8 cellular contexts compared by ENCODE assay signal in genomic region chr20:25540273-25540672, GRCh38. TPM values are rescaled to one million over a fixed set of nuclear protein-coding genes. Genes with fewer than 3 reads are reported as not detected.
DNase-seq lines count a peak whose midpoint lies in the region; ATAC-seq, FAIRE-seq and TF ChIP-seq lines count a peak whose summit lies in the region.

No MANE protein-coding gene starts in this region.

- no peaks in the 10 kb centered on the region for H3K27me3 ChIP-seq in H7 (ENCODE audit: control insufficient read depth, insufficient read depth, low read length)
- no peaks in the 10 kb centered on the region for H3K27me3 ChIP-seq in right cardiac atrium (ENCODE audit: control insufficient read depth, insufficient read depth)
- H3K27me3 ChIP-seq in small intestine (ENCODE audit: control insufficient read depth in 2 of 2, insufficient read depth in 2 of 2, low read length in 2 of 2), result no peaks in the 10 kb centered on the region

- in situ Hi-C loops in ACHN (cut with HindIII; ENCODE audit: low pct_ligation_motif_present, low pct_unique_long_range_greater_than_20kb, low sequenced_read_pairs), result no loop called here

- intact Hi-C loops in right cardiac atrium (cut with DNase I), result loop anchor here in 1 of 4 donors (10.0 kb wide), 1 partner anchor 65 kb away; no protein-coding TSS in a partner anchor

- WGBS in right cardiac atrium, result 31% methylated on average over 9 of the region's 9 CpGs
- 13 to 34% (median 34%) methylated on average over 9 of the region's 9 CpGs for WGBS in small intestine, 3 donors

- H3K9me3 ChIP-seq in right cardiac atrium (ENCODE audit: control insufficient read depth, low read length), result no peaks in the 10 kb centered on the region
- no peaks in the 10 kb centered on the region for H3K9me3 ChIP-seq in small intestine (ENCODE audit: control insufficient read depth, low read depth)

- H3K27ac ChIP-seq in VCaP, result no peak overlapping the region
- peak overlapping the region; percentile 21 for H3K27ac ChIP-seq in right cardiac atrium (ENCODE audit: low read length)
- peak overlapping the region; percentile 3 to 28 for H3K27ac ChIP-seq in small intestine (ENCODE audit: low read depth in 1 of 2, low read length in 1 of 2)

- ATAC-seq in right cardiac atrium (peak; percentile 79 to 81), HG03565 (IDR thresholded peaks at IDR 0.05; ENCODE audit: unreplicated experiment) (no peak), GM19467 (IDR thresholded peaks at IDR 0.05; ENCODE audit: unreplicated experiment) (no peak)

- TF ChIP-seq CTCF in VCaP (conservative IDR thresholded peaks at IDR 0.05), result peak; percentile 61

- H3K4me1 ChIP-seq in right cardiac atrium (ENCODE audit: control insufficient read depth, insufficient read depth, low read length) (peaks cover 6% of the 10 kb centered on the region), small intestine (ENCODE audit: control insufficient read depth in 2 of 2, insufficient read depth in 1 of 2, low read depth in 1 of 2, low read length in 1 of 2) (peaks cover 4 to 6% of the 10 kb centered on the region in 2 donors)

- no peak for FAIRE-seq in small intestine (lab: Jason Lieb, UNC)

- H3K4me3 ChIP-seq in H7 (ENCODE audit: insufficient read depth, low read depth, low read length) (no peak overlapping the region), right cardiac atrium (ENCODE audit: low read length) (peak overlapping the region; percentile 40), small intestine (ENCODE audit: low read depth in 1 of 2, low read length in 2 of 2) (peak overlapping the region in 1 of 2 donors; percentile 36)

- H3K36me3 ChIP-seq in H7 (replicated peaks; ENCODE audit: control insufficient read depth, insufficient read depth, low read length) (no peaks in the 10 kb centered on the region; the same call in 1 of the 2 replicates), small intestine (ENCODE audit: control insufficient read depth in 2 of 2, insufficient read depth in 2 of 2, low read length in 2 of 2) (no peaks in the 10 kb centered on the region)

- DNase-seq in ACHN, result peak; percentile 34
- DNase-seq in H7, result peak; percentile 83
- peak in 2 of 3 donors; percentile 44 to 70 for DNase-seq in right cardiac atrium
- peak; percentile 72 for DNase-seq in small intestine
- no peak for DNase-seq in activated CD8-positive, alpha-beta memory T cell treated with anti-CD3 and anti-CD28 coated beads, Interleukin-2, amount 50 U/mL, for 48 hours

RNA-seq across cellular contexts. Expression of gene NINL, which starts 45.1 kb away (rescaled TPM):
- 33.7 and 42.6 TPM in 2 replicates for total RNA-seq in H7 (2014; rRNA removed; shearing (Covaris generic))
- 1 to 10 TPM; 3.4 to 7.6 (median 5.5) TPM for total RNA-seq in right cardiac atrium
- polyA plus RNA-seq in right cardiac atrium, result 6.1 TPM
- 1 to 10 TPM; 1.1 to 6.0 (median 5.0) TPM for polyA plus RNA-seq in small intestine

Comparison
In these comparisons a context has a peak if more than half of its experiments do, and no peak if none do; other contexts are left out.
1. ATAC-seq: peak in right cardiac atrium (2 of 2); none in HG03565 (single experiment) and GM19467 (single experiment).